Comparison of ENCODE assay signal across 1 cellular context in the genomic region with DNA sequence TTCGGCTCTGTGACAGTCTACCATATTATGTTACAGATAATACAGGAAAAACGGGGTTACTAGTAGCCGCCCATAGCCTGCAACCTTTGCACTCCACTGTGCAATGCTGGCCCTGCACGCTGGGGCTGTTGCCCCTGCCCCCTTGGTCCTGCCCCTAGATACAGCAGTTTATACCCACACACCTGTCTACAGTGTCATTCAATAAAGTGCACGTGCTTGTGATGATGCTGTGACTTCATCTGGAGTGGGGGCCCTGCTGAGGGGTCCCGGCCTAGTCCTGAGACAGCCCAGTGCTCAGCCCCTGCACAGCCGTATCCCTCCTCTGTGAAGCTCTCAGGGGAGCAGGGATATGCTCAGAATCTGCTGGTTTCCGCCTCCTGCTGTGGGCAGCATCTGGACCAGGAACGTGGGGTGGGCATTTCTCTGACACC.
TF ChIP-seq lines count a peak whose summit lies in the region.

No MANE protein-coding gene starts in this region.

TF ChIP-seq in HepG2, 621 proteins besides CTCF, POLR2A, EP300 and RAD21 (continued from another document):
- no peak for TF ChIP-seq AKNA (CRISPR knock-in tag; IDR thresholded peaks at IDR 0.05; ENCODE audit: borderline replicate concordance)
- TF ChIP-seq CEBPB (IDR thresholded peaks at IDR 0.05; ENCODE audit: borderline replicate concordance, low read depth, low read length): peak; percentile 16; the same call in 1 of the 2 replicates
- TF ChIP-seq ZBTB7B (CRISPR knock-in tag; IDR thresholded peaks at IDR 0.05): 0 out of 2 replicates have a peak, but pooled peaks have one; percentile 19
- no peak for TF ChIP-seq ATF7 (IDR thresholded peaks at IDR 0.05)
- no peak for TF ChIP-seq ATF7 (CRISPR knock-in tag; IDR thresholded peaks at IDR 0.05)
- TF ChIP-seq ZNF879 (CRISPR knock-in tag; IDR thresholded peaks at IDR 0.05): no peak
- TF ChIP-seq HNF4G (IDR thresholded peaks at IDR 0.05; ENCODE audit: borderline replicate concordance, low read depth, low read length): peak; percentile 63; the same call in 1 of the 2 replicates
- no peak for TF ChIP-seq HNF4G (CRISPR knock-in tag; IDR thresholded peaks at IDR 0.05; ENCODE audit: borderline replicate concordance, low read depth)
- TF ChIP-seq KDM6A (CRISPR knock-in tag; IDR thresholded peaks at IDR 0.05; ENCODE audit: low read depth): no peak
- TF ChIP-seq DRAP1 (CRISPR knock-in tag; IDR thresholded peaks at IDR 0.05): 0 out of 2 replicates have a peak, but pooled peaks have one; percentile 16
- no peak for TF ChIP-seq RBFOX2 (IDR thresholded peaks at IDR 0.05; ENCODE audit: low read depth, low read length)
- TF ChIP-seq ZNF878 (CRISPR knock-in tag; IDR thresholded peaks at IDR 0.05): no peak
- no peak for TF ChIP-seq RFX3 (CRISPR knock-in tag; IDR thresholded peaks at IDR 0.05)
- TF ChIP-seq MEF2D (CRISPR knock-in tag; IDR thresholded peaks at IDR 0.05): no peak
TF ChIP-seq in HepG2: peak in this region for 15.
